Comparison of ENCODE assay signal across 19 cellular contexts in the genomic region with DNA sequence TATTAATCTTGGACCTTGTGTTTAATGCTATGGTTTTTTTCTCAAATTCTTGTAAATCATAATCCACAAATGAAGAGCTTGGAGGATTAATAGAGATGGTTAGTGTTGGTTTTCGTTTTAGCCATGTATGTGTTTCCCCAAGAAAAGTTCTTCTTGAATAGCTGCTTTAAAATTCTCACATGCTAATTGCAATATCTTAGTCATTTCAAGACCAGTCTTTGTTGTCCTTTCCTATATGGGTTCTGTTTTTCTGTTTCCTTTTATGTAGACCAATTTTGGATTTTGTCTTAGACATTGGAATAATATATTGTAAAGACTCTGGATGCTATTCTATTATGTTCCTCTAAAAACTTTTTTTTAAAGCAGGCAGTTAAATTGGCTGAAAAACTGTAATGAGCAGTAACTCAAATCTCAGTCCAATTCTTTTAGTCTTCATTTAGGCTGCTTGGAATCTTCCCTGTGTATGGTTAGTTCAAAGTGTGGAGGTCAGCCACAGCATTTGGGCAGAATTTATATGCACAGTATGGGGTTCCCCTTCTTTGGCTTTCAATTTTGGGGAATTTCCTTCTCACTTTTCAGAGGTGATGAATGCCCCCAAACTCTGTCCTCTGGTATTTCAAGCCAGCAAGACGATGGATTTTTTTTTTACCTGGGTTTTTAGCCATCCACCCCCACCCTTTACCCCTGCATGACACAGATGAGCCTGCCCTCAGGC. TPM values are rescaled to one million over a fixed set of nuclear protein-coding genes. Genes with fewer than 3 reads are reported as not detected.
DNase-seq lines count a peak whose midpoint lies in the region; ATAC-seq and TF ChIP-seq lines count a peak whose summit lies in the region.
"Had no signal": no experiment of that assay in that cellular context is flagged by ENCODE, and none has a peak within 500 bp of the region (broad histone marks: within the 10 kb centered on the region; RNA-seq: fewer than 3 reads in every experiment).

No MANE protein-coding gene starts in this region.

- DNase-seq in Caco-2 (no peak), dorsolateral prefrontal cortex (no peak), SHP77 treated with DMSO at 0.1 percent for 48 hours (lab: John Stamatoyannopoulos, UW) (no peak), NCI-H1092 (lab: John Stamatoyannopoulos, UW) (no peak)
- no peak for DNase-seq in activated CD4-positive, CD25-positive, alpha-beta regulatory T cell treated with anti-CD3 and anti-CD28 coated beads, Interleukin-2, amount 50 U/mL, for 72 hours
- DNase-seq: anterior cingulate cortex, Karpas-422, left lung, MV-4-11, NCI-H1694 treated with DMSO at 0.1 percent for 48 hours, NCI-H2171, NCI-H524 treated with DMSO at 0.1 percent for 48 hours, occipital lobe had no signal

- intact Hi-C loops in Caco-2 (cut with micrococcal nuclease; ENCODE audit: unreplicated experiment) (no loop called here), dorsolateral prefrontal cortex (cut with DNase I) (no loop called here)

- no peaks in the 10 kb centered on the region for H3K4me1 Mint-ChIP-seq in Caco-2 (ENCODE audit: low read depth, unreplicated experiment)
- H3K4me1 Mint-ChIP-seq: activated naive CD4-positive, alpha-beta T cell treated with anti-CD3 and anti-CD28 coated beads, Interleukin-2, amount 50 U/mL, for 24 hours had no signal

- ATAC-seq in GM18511 (IDR thresholded peaks at IDR 0.05; ENCODE audit: unreplicated experiment) (peak; percentile 51), GM21529 (IDR thresholded peaks at IDR 0.05; ENCODE audit: unreplicated experiment) (peak; percentile 52), HG03432 (IDR thresholded peaks at IDR 0.05; ENCODE audit: unreplicated experiment) (peak; percentile 50)
- ATAC-seq: SK-N-SH treated with all-trans-retinoic acid at 6 μM for 48 hours had no signal

- H3K36me3 ChIP-seq in Caco-2 (ENCODE audit: control insufficient read depth, insufficient read depth, low read length), result no peaks in the 10 kb centered on the region
- H3K36me3 ChIP-seq: left lung had no signal

- H3K4me3 Mint-ChIP-seq in Caco-2 (ENCODE audit: unreplicated experiment), result peak overlapping the region; percentile 91
- H3K4me3 Mint-ChIP-seq: activated naive CD4-positive, alpha-beta T cell treated with anti-CD3 and anti-CD28 coated beads, Interleukin-2, amount 50 U/mL, for 24 hours had no signal

- H3K27ac Mint-ChIP-seq in Caco-2 (ENCODE audit: unreplicated experiment), result no peak overlapping the region
- H3K27ac Mint-ChIP-seq: activated naive CD4-positive, alpha-beta T cell treated with anti-CD3 and anti-CD28 coated beads, Interleukin-2, amount 50 U/mL, for 24 hours had no signal

- H3K4me1 ChIP-seq in Caco-2, result no peaks in the 10 kb centered on the region
- H3K4me1 ChIP-seq: left lung had no signal

- H3K9me3 ChIP-seq in Caco-2, result 0 out of 2 replicates have a peak, but pooled peaks cover 6% of the 10 kb centered on the region
- H3K9me3 ChIP-seq: left lung had no signal

- H3K27me3 ChIP-seq in Caco-2 (replicated peaks; ENCODE audit: control insufficient read depth, insufficient read depth, low read length) (no peaks in the 10 kb centered on the region), dorsolateral prefrontal cortex (peaks cover 0 to 5% (median 0%) of the 10 kb centered on the region in 45 donors)
- H3K27me3 ChIP-seq: left lung had no signal

- H3K9me3 Mint-ChIP-seq in Caco-2 (ENCODE audit: unreplicated experiment), result no peaks in the 10 kb centered on the region
- H3K9me3 Mint-ChIP-seq: activated naive CD4-positive, alpha-beta T cell treated with anti-CD3 and anti-CD28 coated beads, Interleukin-2, amount 50 U/mL, for 24 hours had no signal

- H3K4me3 ChIP-seq in Caco-2 (ENCODE audit: low read depth, low read length), result no peak overlapping the region
- H3K4me3 ChIP-seq in dorsolateral prefrontal cortex, result no peak overlapping the region
- H3K4me3 ChIP-seq: left lung had no signal

- TF ChIP-seq CTCF in Caco-2 (IDR thresholded peaks at IDR 0.05; ENCODE audit: insufficient read depth in 1 of 2, low read depth in 1 of 2, low read length in 1 of 2, severe bottlenecking in 1 of 2, unreplicated experiment in 1 of 2) (no peak), dorsolateral prefrontal cortex (IDR thresholded peaks at IDR 0.05 in 54 of 56, conservative IDR thresholded peaks at IDR 0.05 in 2 of 56; ENCODE audit: low read depth in 1 of 56, partially characterized antibody in 56 of 56) (no peak)

- no TSS peak for BruUV-seq in Caco-2 (replicated peaks; lab: Mats Ljungman, UMichigan)

- H3K27ac ChIP-seq in dorsolateral prefrontal cortex, result no peak overlapping the region
- H3K27ac ChIP-seq: left lung, VCaP had no signal

- CTCF ChIA-PET in Caco-2 (lab: Charles Lee), result no interaction called here

- H3K27me3 Mint-ChIP-seq in Caco-2 (ENCODE audit: insufficient read depth, unreplicated experiment), result no peaks in the 10 kb centered on the region

- peaks cover 5% of the 10 kb centered on the region for H3K36me3 Mint-ChIP-seq in Caco-2 (ENCODE audit: insufficient read depth, unreplicated experiment)

- POLR2A ChIA-PET in Caco-2 (lab: Charles Lee), result no interaction called here

RNA-seq across cellular contexts. Expression of gene DNAJC13, which starts 39.1 kb away (rescaled TPM):
- total RNA-seq in Caco-2 (2022), result 38.1 and 42.3 TPM in 2 replicates
- 10 to 100 TPM; 32.6 to 60.2 (median 43.7) TPM for total RNA-seq in dorsolateral prefrontal cortex
